In genomic region chr12:55899035-55899434, GRCh38 we compare ENCODE assay signal across 2 cellular contexts.
TF ChIP-seq lines count a peak whose summit lies in the region.

No MANE protein-coding gene starts in this region.

TF ChIP-seq in WTC11, 78 proteins besides CTCF, POLR2A, EP300 and RAD21:
- no peak for TF ChIP-seq FOXJ3 (CRISPR knock-in tag; IDR thresholded peaks at IDR 0.05; ENCODE audit: borderline replicate concordance)
- TF ChIP-seq TEAD1 (CRISPR knock-in tag; IDR thresholded peaks at IDR 0.05), result no peak
- TF ChIP-seq EMX1 (CRISPR knock-in tag; IDR thresholded peaks at IDR 0.05), result no peak
- no peak for TF ChIP-seq GRHL2 (CRISPR knock-in tag; IDR thresholded peaks at IDR 0.05; ENCODE audit: insufficient replicate concordance, severe bottlenecking)
- TF ChIP-seq ZNF317 (CRISPR knock-in tag; IDR thresholded peaks at IDR 0.05; ENCODE audit: borderline replicate concordance, low read depth), result no peak
- no peak for TF ChIP-seq ZNF219 (CRISPR knock-in tag; IDR thresholded peaks at IDR 0.05; ENCODE audit: borderline replicate concordance)
- TF ChIP-seq, protein P1, sequence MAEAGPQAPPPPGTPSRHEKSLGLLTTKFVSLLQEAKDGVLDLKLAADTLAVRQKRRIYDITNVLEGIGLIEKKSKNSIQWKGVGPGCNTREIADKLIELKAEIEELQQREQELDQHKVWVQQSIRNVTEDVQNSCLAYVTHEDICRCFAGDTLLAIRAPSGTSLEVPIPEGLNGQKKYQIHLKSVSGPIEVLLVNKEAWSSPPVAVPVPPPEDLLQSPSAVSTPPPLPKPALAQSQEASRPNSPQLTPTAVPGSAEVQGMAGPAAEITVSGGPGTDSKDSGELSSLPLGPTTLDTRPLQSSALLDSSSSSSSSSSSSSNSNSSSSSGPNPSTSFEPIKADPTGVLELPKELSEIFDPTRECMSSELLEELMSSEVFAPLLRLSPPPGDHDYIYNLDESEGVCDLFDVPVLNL (CRISPR knock-in tag; IDR thresholded peaks at IDR 0.05; ENCODE audit: borderline replicate concordance, low read depth), result no peak
- TF ChIP-seq ZNF416 (CRISPR knock-in tag; IDR thresholded peaks at IDR 0.05), result no peak

TF ChIP-seq in K562, 482 proteins besides CTCF, POLR2A, EP300 and RAD21:
- TF ChIP-seq SMARCA4 (IDR thresholded peaks at IDR 0.05), result peak; percentile 43; the same call in 1 of the 2 replicates
- no peak for TF ChIP-seq ZNF449 (CRISPR knock-in tag; IDR thresholded peaks at IDR 0.05)
- TF ChIP-seq, protein P2, sequence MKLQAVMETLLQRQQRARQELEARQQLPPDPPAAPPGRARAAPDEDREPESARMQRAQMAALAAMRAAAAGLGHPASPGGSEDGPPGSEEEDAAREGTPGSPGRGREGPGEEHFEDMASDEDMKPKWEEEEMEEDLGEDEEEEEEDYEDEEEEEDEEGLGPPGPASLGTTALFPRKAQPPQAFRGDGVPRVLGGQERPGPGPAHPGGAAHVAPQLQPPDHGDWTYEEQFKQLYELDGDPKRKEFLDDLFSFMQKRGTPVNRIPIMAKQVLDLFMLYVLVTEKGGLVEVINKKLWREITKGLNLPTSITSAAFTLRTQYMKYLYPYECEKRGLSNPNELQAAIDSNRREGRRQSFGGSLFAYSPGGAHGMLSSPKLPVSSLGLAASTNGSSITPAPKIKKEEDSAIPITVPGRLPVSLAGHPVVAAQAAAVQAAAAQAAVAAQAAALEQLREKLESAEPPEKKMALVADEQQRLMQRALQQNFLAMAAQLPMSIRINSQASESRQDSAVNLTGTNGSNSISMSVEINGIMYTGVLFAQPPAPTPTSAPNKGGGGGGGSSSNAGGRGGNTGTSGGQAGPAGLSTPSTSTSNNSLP (IDR thresholded peaks at IDR 0.05; ENCODE audit: borderline replicate concordance, low read depth, low read length), result 0 out of 2 replicates have a peak, but pooled peaks have one; percentile 43
- TF ChIP-seq ARNT (IDR thresholded peaks at IDR 0.05), result no peak
- TF ChIP-seq NR2C2 (CRISPR knock-in tag; IDR thresholded peaks at IDR 0.05), result no peak
- TF ChIP-seq NR2C2 (tag; IDR thresholded peaks at IDR 0.05), result peak; percentile 57
- TF ChIP-seq FOXA1 (IDR thresholded peaks at IDR 0.05; ENCODE audit: borderline replicate concordance), result no peak
- TF ChIP-seq, protein P3, sequence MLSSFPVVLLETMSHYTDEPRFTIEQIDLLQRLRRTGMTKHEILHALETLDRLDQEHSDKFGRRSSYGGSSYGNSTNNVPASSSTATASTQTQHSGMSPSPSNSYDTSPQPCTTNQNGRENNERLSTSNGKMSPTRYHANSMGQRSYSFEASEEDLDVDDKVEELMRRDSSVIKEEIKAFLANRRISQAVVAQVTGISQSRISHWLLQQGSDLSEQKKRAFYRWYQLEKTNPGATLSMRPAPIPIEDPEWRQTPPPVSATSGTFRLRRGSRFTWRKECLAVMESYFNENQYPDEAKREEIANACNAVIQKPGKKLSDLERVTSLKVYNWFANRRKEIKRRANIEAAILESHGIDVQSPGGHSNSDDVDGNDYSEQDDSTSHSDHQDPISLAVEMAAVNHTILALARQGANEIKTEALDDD (IDR thresholded peaks at IDR 0.05), result peak; percentile 17; the same call in 1 of the 2 replicates
- TF ChIP-seq LEF1 (IDR thresholded peaks at IDR 0.05), result peak; percentile 48; the same call in 1 of the 2 replicates
- TF ChIP-seq JUNB (CRISPR knock-in tag; conservative IDR thresholded peaks at IDR 0.05), result no peak
- TF ChIP-seq, protein P4, sequence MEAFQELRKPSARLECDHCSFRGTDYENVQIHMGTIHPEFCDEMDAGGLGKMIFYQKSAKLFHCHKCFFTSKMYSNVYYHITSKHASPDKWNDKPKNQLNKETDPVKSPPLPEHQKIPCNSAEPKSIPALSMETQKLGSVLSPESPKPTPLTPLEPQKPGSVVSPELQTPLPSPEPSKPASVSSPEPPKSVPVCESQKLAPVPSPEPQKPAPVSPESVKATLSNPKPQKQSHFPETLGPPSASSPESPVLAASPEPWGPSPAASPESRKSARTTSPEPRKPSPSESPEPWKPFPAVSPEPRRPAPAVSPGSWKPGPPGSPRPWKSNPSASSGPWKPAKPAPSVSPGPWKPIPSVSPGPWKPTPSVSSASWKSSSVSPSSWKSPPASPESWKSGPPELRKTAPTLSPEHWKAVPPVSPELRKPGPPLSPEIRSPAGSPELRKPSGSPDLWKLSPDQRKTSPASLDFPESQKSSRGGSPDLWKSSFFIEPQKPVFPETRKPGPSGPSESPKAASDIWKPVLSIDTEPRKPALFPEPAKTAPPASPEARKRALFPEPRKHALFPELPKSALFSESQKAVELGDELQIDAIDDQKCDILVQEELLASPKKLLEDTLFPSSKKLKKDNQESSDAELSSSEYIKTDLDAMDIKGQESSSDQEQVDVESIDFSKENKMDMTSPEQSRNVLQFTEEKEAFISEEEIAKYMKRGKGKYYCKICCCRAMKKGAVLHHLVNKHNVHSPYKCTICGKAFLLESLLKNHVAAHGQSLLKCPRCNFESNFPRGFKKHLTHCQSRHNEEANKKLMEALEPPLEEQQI (IDR thresholded peaks at IDR 0.05), result no peak
- TF ChIP-seq FOSL1 (tag; conservative IDR thresholded peaks at IDR 0.05), result peak; percentile 63
- TF ChIP-seq SAP30 (IDR thresholded peaks at IDR 0.05; ENCODE audit: borderline replicate concordance, insufficient read depth, low read depth, low read length, poor library complexity, severe bottlenecking), result no peak
- TF ChIP-seq SAFB2 (IDR thresholded peaks at IDR 0.05; ENCODE audit: borderline replicate concordance, low read depth, low read length, severe bottlenecking), result no peak
- TF ChIP-seq STAT5A (IDR thresholded peaks at IDR 0.05; ENCODE audit: borderline replicate concordance, low read length), result peak; percentile 49; the same call in 1 of the 2 replicates
- peak; percentile 49 for TF ChIP-seq NR2C1 (IDR thresholded peaks at IDR 0.05)
- TF ChIP-seq NR2C1 (tag; IDR thresholded peaks at IDR 0.05), result 0 out of 2 replicates have a peak, but pooled peaks have one; percentile 31
- TF ChIP-seq RBM34 (IDR thresholded peaks at IDR 0.05; ENCODE audit: borderline replicate concordance, insufficient read depth, low read length), result no peak
- TF ChIP-seq HDAC1 (IDR thresholded peaks at IDR 0.05), result 0 out of 4 replicates have a peak, but pooled peaks of 1 of the 2 experiments have one; percentile 33
- peak; percentile 71 for TF ChIP-seq ARID1B (IDR thresholded peaks at IDR 0.05)
- peak; percentile 34; the same call in 1 of the 2 replicates for TF ChIP-seq ATF3 (IDR thresholded peaks at IDR 0.05)
- no peak for TF ChIP-seq ATF3 (CRISPR knock-in tag; conservative IDR thresholded peaks at IDR 0.05)
- TF ChIP-seq CBFA2T3 (IDR thresholded peaks at IDR 0.05), result peak; percentile 77
- 0 out of 2 replicates have a peak, but pooled peaks have one; percentile 16 for TF ChIP-seq CREM (IDR thresholded peaks at IDR 0.05; ENCODE audit: low read depth)
- TF ChIP-seq CBFA2T2 (conservative IDR thresholded peaks at IDR 0.05), result peak; percentile 51
- peak; percentile 54 for TF ChIP-seq TAF9B (IDR thresholded peaks at IDR 0.05; ENCODE audit: partially characterized antibody)
- TF ChIP-seq TCF3 (CRISPR knock-in tag; IDR thresholded peaks at IDR 0.05), result peak; percentile 48; the same call in 1 of the 2 replicates
- no peak for TF ChIP-seq ZNF324 (CRISPR knock-in tag; IDR thresholded peaks at IDR 0.05)
- TF ChIP-seq ZNF24 (IDR thresholded peaks at IDR 0.05), result peak; percentile 27; the same call in 1 of the 2 replicates
- TF ChIP-seq ZNF280A (IDR thresholded peaks at IDR 0.05; ENCODE audit: low read depth, partially characterized antibody), result no peak
- peak; percentile 21; the same call in 1 of the 2 replicates for TF ChIP-seq TAL1 (IDR thresholded peaks at IDR 0.05)
- TF ChIP-seq JUND (IDR thresholded peaks at IDR 0.05; ENCODE audit: borderline replicate concordance, low read depth, low read length), result peak; percentile 72
- TF ChIP-seq JUND (tag; IDR thresholded peaks at IDR 0.05; ENCODE audit: borderline replicate concordance, low read depth, low read length), result no peak
- peak; percentile 88; the same call in 1 of the 2 replicates for TF ChIP-seq TCF7 (IDR thresholded peaks at IDR 0.05; ENCODE audit: borderline replicate concordance)
- TF ChIP-seq FOXK1 (CRISPR knock-in tag; IDR thresholded peaks at IDR 0.05; ENCODE audit: borderline replicate concordance), result no peak
- no peak for TF ChIP-seq ZBTB1 (CRISPR knock-in tag; IDR thresholded peaks at IDR 0.05; ENCODE audit: borderline replicate concordance, low read depth)
- TF ChIP-seq PCBP1 (IDR thresholded peaks at IDR 0.05; ENCODE audit: low read depth, low read length, poor library complexity, severe bottlenecking), result no peak
- peak; percentile 72 for TF ChIP-seq DPF2 (IDR thresholded peaks at IDR 0.05)
- TF ChIP-seq ZFX (CRISPR knock-in tag; IDR thresholded peaks at IDR 0.05), result no peak
- no peak for TF ChIP-seq DEAF1 (CRISPR knock-in tag; IDR thresholded peaks at IDR 0.05)
- peak; percentile 90 for TF ChIP-seq EGR1 (conservative IDR thresholded peaks at IDR 0.05)
- peak; percentile 36; the same call in 1 of the 2 replicates for TF ChIP-seq POLR2AphosphoS5 (IDR thresholded peaks at IDR 0.05; ENCODE audit: control insufficient read depth, insufficient read depth, low read depth, low read length)
- TF ChIP-seq ZNF184 (CRISPR knock-in tag; IDR thresholded peaks at IDR 0.05), result no peak
- TF ChIP-seq, protein P5, sequence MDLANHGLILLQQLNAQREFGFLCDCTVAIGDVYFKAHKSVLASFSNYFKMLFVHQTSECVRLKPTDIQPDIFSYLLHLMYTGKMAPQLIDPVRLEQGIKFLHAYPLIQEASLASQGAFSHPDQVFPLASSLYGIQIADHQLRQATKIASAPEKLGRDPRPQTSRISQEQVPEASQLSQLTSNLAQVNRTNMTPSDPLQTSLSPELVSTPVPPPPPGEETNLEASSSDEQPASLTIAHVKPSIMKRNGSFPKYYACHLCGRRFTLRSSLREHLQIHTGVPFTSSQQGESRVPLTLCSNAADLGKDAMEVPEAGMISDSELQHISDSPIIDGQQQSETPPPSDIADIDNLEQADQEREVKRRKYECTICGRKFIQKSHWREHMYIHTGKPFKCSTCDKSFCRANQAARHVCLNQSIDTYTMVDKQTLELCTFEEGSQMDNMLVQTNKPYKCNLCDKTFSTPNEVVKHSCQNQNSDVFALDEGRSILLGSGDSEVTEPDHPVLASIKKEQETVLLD (IDR thresholded peaks at IDR 0.05), result no peak
- no peak for TF ChIP-seq EHMT2 (IDR thresholded peaks at IDR 0.05)
- no peak for TF ChIP-seq MXI1 (IDR thresholded peaks at IDR 0.05; ENCODE audit: low read depth, low read length)
- no peak for TF ChIP-seq ZNF165 (CRISPR knock-in tag; IDR thresholded peaks at IDR 0.05; ENCODE audit: borderline replicate concordance)
- no peak for TF ChIP-seq HDAC2 (IDR thresholded peaks at IDR 0.05)
- TF ChIP-seq TEAD4 (IDR thresholded peaks at IDR 0.05; ENCODE audit: low read length), result peak; percentile 60
- no peak for TF ChIP-seq TEAD4 (CRISPR knock-in tag; IDR thresholded peaks at IDR 0.05; ENCODE audit: borderline replicate concordance)
- peak; percentile 33; the same call in 1 of the 2 replicates for TF ChIP-seq SMARCE1 (IDR thresholded peaks at IDR 0.05)
- TF ChIP-seq RCOR1 (IDR thresholded peaks at IDR 0.05; ENCODE audit: borderline replicate concordance in 1 of 2, low read depth in 2 of 2, low read length in 2 of 2), result peak in 1 of 2 experiments; percentile 36; a peak in 1 of 4 replicates
- peak; percentile 77; the same call in 1 of the 2 replicates for TF ChIP-seq TFAP4 (CRISPR knock-in tag; IDR thresholded peaks at IDR 0.05; ENCODE audit: borderline replicate concordance)
- peak; percentile 76 for TF ChIP-seq DACH1 (IDR thresholded peaks at IDR 0.05; ENCODE audit: partially characterized antibody)
